ENCODE assay signal across 1 cellular context in the genomic region with DNA sequence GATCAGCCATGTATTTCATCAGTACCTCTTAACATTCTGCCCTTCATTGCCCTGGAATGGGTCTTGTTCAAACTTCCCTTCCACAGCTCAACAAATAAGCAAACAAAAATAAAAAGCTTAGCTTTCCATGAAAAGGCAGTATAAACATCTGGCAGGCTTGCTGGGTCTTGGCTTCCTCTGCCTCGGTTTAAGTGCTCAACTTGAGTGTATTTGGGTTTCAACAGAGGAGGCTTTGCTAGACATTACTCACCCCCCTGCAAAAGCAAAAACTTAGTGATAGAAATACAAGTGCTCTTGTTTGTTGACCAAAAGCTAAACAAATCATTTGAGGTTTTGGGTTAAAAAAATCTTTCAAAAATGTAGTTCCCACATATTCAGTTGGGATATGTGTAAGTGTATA.
TF ChIP-seq lines count a peak whose summit lies in the region.

No MANE protein-coding gene starts in this region.

TF ChIP-seq in IMR-90, 13 proteins besides CTCF, POLR2A, EP300 and RAD21 (continued from another document):
- no peak for TF ChIP-seq FOS (IDR thresholded peaks at IDR 0.05; ENCODE audit: low read depth, low read length)
- TF ChIP-seq BHLHE40 (IDR thresholded peaks at IDR 0.05; ENCODE audit: low read depth, low read length), result no peak
- TF ChIP-seq RFX5 (IDR thresholded peaks at IDR 0.05; ENCODE audit: low read depth, low read length), result no peak
- TF ChIP-seq, protein P1, sequence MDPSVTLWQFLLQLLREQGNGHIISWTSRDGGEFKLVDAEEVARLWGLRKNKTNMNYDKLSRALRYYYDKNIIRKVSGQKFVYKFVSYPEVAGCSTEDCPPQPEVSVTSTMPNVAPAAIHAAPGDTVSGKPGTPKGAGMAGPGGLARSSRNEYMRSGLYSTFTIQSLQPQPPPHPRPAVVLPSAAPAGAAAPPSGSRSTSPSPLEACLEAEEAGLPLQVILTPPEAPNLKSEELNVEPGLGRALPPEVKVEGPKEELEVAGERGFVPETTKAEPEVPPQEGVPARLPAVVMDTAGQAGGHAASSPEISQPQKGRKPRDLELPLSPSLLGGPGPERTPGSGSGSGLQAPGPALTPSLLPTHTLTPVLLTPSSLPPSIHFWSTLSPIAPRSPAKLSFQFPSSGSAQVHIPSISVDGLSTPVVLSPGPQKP (IDR thresholded peaks at IDR 0.05; ENCODE audit: borderline replicate concordance, low read depth, low read length), result no peak
- TF ChIP-seq MAFK (IDR thresholded peaks at IDR 0.05; ENCODE audit: low read depth, low read length), result no peak
- TF ChIP-seq, protein P2, sequence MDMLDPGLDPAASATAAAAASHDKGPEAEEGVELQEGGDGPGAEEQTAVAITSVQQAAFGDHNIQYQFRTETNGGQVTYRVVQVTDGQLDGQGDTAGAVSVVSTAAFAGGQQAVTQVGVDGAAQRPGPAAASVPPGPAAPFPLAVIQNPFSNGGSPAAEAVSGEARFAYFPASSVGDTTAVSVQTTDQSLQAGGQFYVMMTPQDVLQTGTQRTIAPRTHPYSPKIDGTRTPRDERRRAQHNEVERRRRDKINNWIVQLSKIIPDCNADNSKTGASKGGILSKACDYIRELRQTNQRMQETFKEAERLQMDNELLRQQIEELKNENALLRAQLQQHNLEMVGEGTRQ (IDR thresholded peaks at IDR 0.05; ENCODE audit: low read depth, low read length), result no peak
- TF ChIP-seq RCOR1 (IDR thresholded peaks at IDR 0.05; ENCODE audit: insufficient replicate concordance, low read length), result no peak
- no peak for TF ChIP-seq MXI1 (IDR thresholded peaks at IDR 0.05; ENCODE audit: borderline replicate concordance, low read depth, low read length)
- no peak for TF ChIP-seq MAZ (IDR thresholded peaks at IDR 0.05; ENCODE audit: borderline replicate concordance, low read depth, low read length)
- no peak for TF ChIP-seq CEBPB (IDR thresholded peaks at IDR 0.05; ENCODE audit: low read depth, low read length)
